In the genomic region with DNA sequence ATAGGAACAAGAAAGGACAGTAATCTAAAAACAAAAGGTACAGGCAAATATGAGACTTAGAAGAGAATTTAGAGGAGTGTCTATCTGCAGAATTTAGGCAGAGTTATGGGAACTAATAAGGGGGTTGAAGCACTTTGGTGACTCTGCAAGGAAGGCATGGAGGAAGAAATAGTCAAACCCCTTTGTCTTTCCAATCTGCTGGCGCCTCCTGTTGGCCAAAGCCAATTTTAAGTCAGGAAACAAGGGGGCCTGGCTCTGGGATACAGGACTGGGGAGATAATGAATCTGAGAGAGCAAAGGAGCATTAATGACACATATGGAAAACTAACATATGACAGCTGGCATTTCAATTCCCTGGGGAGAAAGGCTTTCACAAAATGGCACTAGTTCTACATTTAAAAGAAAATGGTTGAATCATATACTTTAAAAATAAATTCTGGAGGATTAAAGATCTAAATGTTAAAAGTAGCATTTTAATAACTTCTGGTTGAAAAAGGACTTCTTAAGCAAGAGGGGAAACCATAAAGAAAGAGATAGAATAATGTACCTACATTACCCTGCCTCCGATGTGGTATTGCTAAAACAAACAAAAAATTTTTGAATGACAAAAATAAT, we compare ENCODE assay signal across 8 cellular contexts.
DNase-seq lines count a peak whose midpoint lies in the region; ATAC-seq and TF ChIP-seq lines count a peak whose summit lies in the region.

No MANE protein-coding gene starts in this region.

- no peak overlapping the region for H3K27ac ChIP-seq in coronary artery

- DNase-seq in activated T-cell treated with anti-CD3 and anti-CD28 coated beads for 1 hour (ENCODE audit: low read depth) (peak; percentile 3), activated T-cell treated with anti-CD3 and anti-CD28 coated beads for 4 hours (no peak), LNCaP clone FGC (ENCODE audit: low read depth) (no peak), islet precursor cell (peak; percentile 87), coronary artery (ENCODE audit: low spot score) (no peak), OCI-M2 (lab: John Stamatoyannopoulos, UW; ENCODE audit: unreplicated experiment) (no peak)
- DNase-seq in activated T-cell treated with anti-CD3 and anti-CD28 coated beads, Interleukin-2, amount 50 U/mL, for 1 hour, result peak; percentile 20

- H3K4me3 ChIP-seq in LNCaP clone FGC (ENCODE audit: low read depth, low read length) (no peak overlapping the region), coronary artery (no peak overlapping the region)

- TF ChIP-seq CTCF in LNCaP clone FGC (IDR thresholded peaks at IDR 0.05; ENCODE audit: control insufficient read depth, extremely low read depth, insufficient read depth) (peak; percentile 59), coronary artery (IDR thresholded peaks at IDR 0.05) (no peak)

- ATAC-seq in GM19452 (IDR thresholded peaks at IDR 0.05; ENCODE audit: unreplicated experiment), result no peak

Comparison
In these comparisons a context has a peak if more than half of its experiments do, and no peak if none do; other contexts are left out.
1. DNase-seq: peak in activated T-cell treated with anti-CD3 and anti-CD28 coated beads for 1 hour (single experiment), activated T-cell treated with anti-CD3 and anti-CD28 coated beads, Interleukin-2, amount 50 U/mL, for 1 hour (single experiment) and islet precursor cell (single experiment); none in activated T-cell treated with anti-CD3 and anti-CD28 coated beads for 4 hours (single experiment), LNCaP clone FGC (single experiment), coronary artery (single experiment) and OCI-M2 (single experiment).